ENCODE assay signal across 7 cellular contexts in genomic region chr10:8052344-8052969, GRCh38. TPM values are rescaled to one million over a fixed set of nuclear protein-coding genes. Genes with fewer than 3 reads are reported as not detected.
DNase-seq lines count a peak whose midpoint lies in the region; ATAC-seq and TF ChIP-seq lines count a peak whose summit lies in the region.

No MANE protein-coding gene starts in this region.

- H3K4me2 ChIP-seq in DND-41 (ENCODE audit: insufficient read depth, low read length): 0 out of 2 replicates have a peak overlapping the region, but pooled peaks have one; percentile 70
- H3K4me2 ChIP-seq in OCI-LY7 (ENCODE audit: low read length): 0 out of 2 replicates have a peak overlapping the region, but pooled peaks have one; percentile 53

- H3K4me1 ChIP-seq in DND-41 (ENCODE audit: insufficient read depth, low read length) (peaks cover 10% of the 10 kb centered on the region), OCI-LY7 (ENCODE audit: insufficient read depth, low read length, poor library complexity, severe bottlenecking) (no peaks in the 10 kb centered on the region)
- H3K4me1 ChIP-seq in effector memory CD4-positive, alpha-beta T cell (ENCODE audit: control insufficient read depth, insufficient read depth, low read length, poor library complexity, severe bottlenecking): peaks cover 56% of the 10 kb centered on the region

- H2AFZ ChIP-seq in DND-41 (ENCODE audit: low read depth, low read length): no peak overlapping the region; the same call in 1 of the 2 replicates
- no peak overlapping the region for H2AFZ ChIP-seq in OCI-LY7 (ENCODE audit: low read length)

- H3K36me3 ChIP-seq in DND-41 (ENCODE audit: insufficient read depth, low read length) (peaks cover 23% of the 10 kb centered on the region; the same call in 1 of the 2 replicates), OCI-LY7 (ENCODE audit: insufficient read depth, low read length) (no peaks in the 10 kb centered on the region)
- peaks cover 6% of the 10 kb centered on the region for H3K36me3 ChIP-seq in effector memory CD4-positive, alpha-beta T cell (ENCODE audit: control insufficient read depth, insufficient read depth, low read length)

- no peak overlapping the region for H3K27ac ChIP-seq in DND-41 (ENCODE audit: low read length)
- H3K27ac ChIP-seq in OCI-LY7 (ENCODE audit: low read depth, low read length, poor library complexity, severe bottlenecking): no peak overlapping the region
- peak overlapping the region; percentile 7 for H3K27ac ChIP-seq in effector memory CD4-positive, alpha-beta T cell (ENCODE audit: insufficient read depth, low read length, poor library complexity, severe bottlenecking)

- CTCF ChIA-PET in OCI-LY7 (lab: Charles Lee; ENCODE audit: unreplicated experiment): no interaction called here

- H4K20me1 ChIP-seq in DND-41 (ENCODE audit: insufficient read depth, low read length): peaks cover 8% of the 10 kb centered on the region
- no peaks in the 10 kb centered on the region for H4K20me1 ChIP-seq in OCI-LY7 (ENCODE audit: insufficient read depth, low read length)

- POLR2A ChIA-PET in OCI-LY7 (lab: Charles Lee): no interaction called here

- peaks cover 16% of the 10 kb centered on the region for H3K4me1 Mint-ChIP-seq in neural crest cell

- H3K27me3 Mint-ChIP-seq in neural crest cell (ENCODE audit: low read depth): peaks cover 94% of the 10 kb centered on the region

- H3K4me3 Mint-ChIP-seq in neural crest cell: peak overlapping the region; percentile 84

- peaks cover 2% of the 10 kb centered on the region for H3K36me3 Mint-ChIP-seq in neural crest cell (ENCODE audit: low read depth)

- no peak for TF ChIP-seq CTCF in DND-41 (IDR thresholded peaks at IDR 0.05; ENCODE audit: borderline replicate concordance, extremely low read depth, low read length, poor library complexity, severe bottlenecking)
- TF ChIP-seq CTCF in OCI-LY7 (conservative IDR thresholded peaks at IDR 0.05; ENCODE audit: low read length): no peak
- no peak for TF ChIP-seq CTCF in neural crest cell (conservative IDR thresholded peaks at IDR 0.05)

- H3K4me3 ChIP-seq in DND-41 (ENCODE audit: low read depth in 1 of 2, low read length in 2 of 2) (no peak overlapping the region), OCI-LY7 (ENCODE audit: low read depth, low read length, poor library complexity, severe bottlenecking) (no peak overlapping the region)
- H3K4me3 ChIP-seq in effector memory CD4-positive, alpha-beta T cell (ENCODE audit: insufficient read depth, low read depth, low read length, poor library complexity, severe bottlenecking): no peak overlapping the region

- H3K9me2 ChIP-seq in OCI-LY7 (ENCODE audit: insufficient read depth, low read length): no peaks in the 10 kb centered on the region

- H3K27ac Mint-ChIP-seq in neural crest cell (ENCODE audit: unreplicated experiment): no peak overlapping the region

- intact Hi-C loops in OCI-LY7 (cut with micrococcal nuclease; ENCODE audit: unreplicated experiment): loop anchor here (10.0 kb wide), 1 partner anchor 1152 kb away; no protein-coding TSS in a partner anchor

- 0 out of 2 replicates have a peak overlapping the region, but pooled peaks have one; percentile 94 for H3K9ac ChIP-seq in DND-41 (ENCODE audit: low read depth, low read length)

- ATAC-seq in DND-41 (ENCODE audit: insufficient read depth, low read depth) (no peak), HG02885 (IDR thresholded peaks at IDR 0.05; ENCODE audit: poor library complexity, unreplicated experiment) (no peak)

- DNase-seq in DND-41: no peak
- no peak for DNase-seq in OCI-LY7 (ENCODE audit: low spot score)
- peak in 1 of 3 donors; percentile 11 for DNase-seq in effector memory CD4-positive, alpha-beta T cell
- no peak for DNase-seq in neural crest cell (ENCODE audit: low read depth, low spot score)
- no peak for DNase-seq in kidney tubule cell (ENCODE audit: low spot score)
- no peak for DNase-seq in NCI-H526 treated with DMSO at 0.1 percent for 48 hours (lab: John Stamatoyannopoulos, UW)

- H3K9me3 Mint-ChIP-seq in neural crest cell: no peaks in the 10 kb centered on the region

- peaks cover 38% of the 10 kb centered on the region for H3K79me2 ChIP-seq in DND-41 (ENCODE audit: insufficient read depth, low read length)
- H3K79me2 ChIP-seq in OCI-LY7 (ENCODE audit: insufficient read depth, low read depth, low read length): no peaks in the 10 kb centered on the region

- no TSS peak for BruUV-seq in OCI-LY7 (replicated peaks; lab: Mats Ljungman, UMichigan)

- no peaks in the 10 kb centered on the region for H3K27me3 ChIP-seq in DND-41 (ENCODE audit: insufficient read depth, low read length, poor library complexity)
- H3K27me3 ChIP-seq in effector memory CD4-positive, alpha-beta T cell (replicated peaks; ENCODE audit: control insufficient read depth, insufficient read depth, low read length, poor library complexity, severe bottlenecking): peaks cover 55% of the 10 kb centered on the region

- H3K9me3 ChIP-seq in DND-41 (ENCODE audit: insufficient read depth, low read length, severe bottlenecking) (no peaks in the 10 kb centered on the region), OCI-LY7 (ENCODE audit: low read length) (no peaks in the 10 kb centered on the region)
- no peaks in the 10 kb centered on the region for H3K9me3 ChIP-seq in effector memory CD4-positive, alpha-beta T cell (ENCODE audit: control insufficient read depth, low read length)

RNA-seq across cellular contexts. Expression of gene GATA3, which starts 2.0 kb away (rescaled TPM):
- total RNA-seq in OCI-LY7 (2014; rRNA removed; shearing (Covaris generic)): not detected in 2 replicates
- total RNA-seq in OCI-LY7 (2022) (not detected in 2 replicates), neural crest cell (0.35 and 0.39 TPM in 2 replicates)
